Comparison of ENCODE assay signal across 23 cellular contexts in genomic region chr14:74480051-74480450, GRCh38. TPM values are rescaled to one million over a fixed set of nuclear protein-coding genes. Genes with fewer than 3 reads are reported as not detected.
DNase-seq lines count a peak whose midpoint lies in the region; ATAC-seq, FAIRE-seq and TF ChIP-seq lines count a peak whose summit lies in the region.
"Had no signal": no experiment of that assay in that cellular context is flagged by ENCODE, and none has a peak within 500 bp of the region (broad histone marks: within the 10 kb centered on the region; RNA-seq: fewer than 3 reads in every experiment).

No MANE protein-coding gene starts in this region.

- POLR2A ChIA-PET in Caco-2 (lab: Charles Lee) = interaction anchor here (0.6 kb wide), 1 partner anchor 80 kb away, joined by 3 read pairs; no protein-coding TSS in a partner anchor

- no peak overlapping the region for H3K27ac Mint-ChIP-seq in Caco-2 (ENCODE audit: unreplicated experiment)
- H3K27ac Mint-ChIP-seq in neural progenitor cell = no peak overlapping the region
- H3K27ac Mint-ChIP-seq: HFFc6 had no signal

- DNase-seq in Caco-2 = no peak
- no peak for DNase-seq in HTR-8/SVneo (ENCODE audit: insufficient read length, low spot score)
- no peak for DNase-seq in mammary epithelial cell
- DNase-seq in neural progenitor cell (ENCODE audit: low spot score) = no peak
- DNase-seq in caudate nucleus (lab: John Stamatoyannopoulos, UW) = no peak
- DNase-seq in mesenteric fat pad (ENCODE audit: low spot score) = no peak
- DNase-seq: BE2C, DMS 273 treated with DMSO at 0.1 percent for 48 hours, DMS79 treated with DMSO at 0.1 percent for 48 hours, H9, HFFc6, Kasumi-1, MG63, NCI-H1417, NCI-H1694 treated with DMSO at 0.1 percent for 48 hours, NCI-H774, SJCRH30 had no signal

- H2AFZ ChIP-seq in mammary epithelial cell (ENCODE audit: low read depth, low read length) (no peak overlapping the region), neural progenitor cell (replicated peaks) (no peak overlapping the region)

- no peaks in the 10 kb centered on the region for H3K27me3 ChIP-seq in Caco-2 (replicated peaks; ENCODE audit: control insufficient read depth, insufficient read depth, low read length)
- no peaks in the 10 kb centered on the region for H3K27me3 ChIP-seq in mammary epithelial cell (ENCODE audit: insufficient read depth, low read length)
- H3K27me3 ChIP-seq in neural progenitor cell = no peaks in the 10 kb centered on the region
- H3K27me3 ChIP-seq: MG63, SJCRH30 had no signal

- no peak overlapping the region for H3K9ac ChIP-seq in mammary epithelial cell (ENCODE audit: insufficient read depth, low read length)
- H3K9ac ChIP-seq in neural progenitor cell = no peak overlapping the region

- no peak overlapping the region for H3K27ac ChIP-seq in mammary epithelial cell (ENCODE audit: insufficient read depth, low read depth, low read length)
- H3K27ac ChIP-seq in neural progenitor cell = peak overlapping the region; percentile 23
- no peak overlapping the region for H3K27ac ChIP-seq in caudate nucleus (ENCODE audit: low read depth, low read length)
- H3K27ac ChIP-seq: SJCRH30 had no signal

- H3K4me2 ChIP-seq in mammary epithelial cell (ENCODE audit: insufficient read depth, low read depth, low read length) (no peak overlapping the region), neural progenitor cell (no peak overlapping the region)

- dilution Hi-C loops in mammary epithelial cell (cut with HindIII; ENCODE audit: low sequenced_read_pairs) = no loop called here

- TF ChIP-seq CTCF in Caco-2 (IDR thresholded peaks at IDR 0.05; ENCODE audit: insufficient read depth in 1 of 2, low read depth in 1 of 2, low read length in 1 of 2, severe bottlenecking in 1 of 2, unreplicated experiment in 1 of 2) (no peak), mammary epithelial cell (conservative IDR thresholded peaks at IDR 0.05 in 1 of 2, IDR thresholded peaks at IDR 0.05 in 1 of 2; ENCODE audit: extremely low read depth in 1 of 2, insufficient read depth in 1 of 2, low read depth in 1 of 2, low read length in 2 of 2) (no peak), neural progenitor cell (IDR thresholded peaks at IDR 0.05) (no peak)

- in situ Hi-C loops in mammary epithelial cell (cut with MboI; ENCODE audit: low sequenced_read_pairs in 2 of 2) = no loop called here

- no peaks in the 10 kb centered on the region; the same call in none of the 2 replicates for H3K36me3 ChIP-seq in Caco-2 (ENCODE audit: control insufficient read depth, insufficient read depth, low read length)
- H3K36me3 ChIP-seq in mammary epithelial cell (ENCODE audit: insufficient read depth, low read length) = peaks cover 34% of the 10 kb centered on the region
- no peaks in the 10 kb centered on the region for H3K36me3 ChIP-seq in neural progenitor cell
- H3K36me3 ChIP-seq: BE2C, MG63, SJCRH30 had no signal

- H3K4me1 ChIP-seq in Caco-2 (no peaks in the 10 kb centered on the region; the same call in 1 of the 2 replicates), mammary epithelial cell (ENCODE audit: insufficient read depth, low read length) (peaks cover 8% of the 10 kb centered on the region), neural progenitor cell (peaks cover 21% of the 10 kb centered on the region)
- H3K4me1 ChIP-seq: BE2C, SJCRH30 had no signal

- TSS peak; percentile 16 for BruUV-seq in Caco-2 (replicated peaks; lab: Mats Ljungman, UMichigan)
- TSS peak; percentile 63 for BruUV-seq in mammary epithelial cell (replicated peaks; lab: Mats Ljungman, UMichigan)

- H3K27me3 Mint-ChIP-seq in Caco-2 (ENCODE audit: insufficient read depth, unreplicated experiment) (no peaks in the 10 kb centered on the region), neural progenitor cell (ENCODE audit: insufficient read depth, low read depth) (no peaks in the 10 kb centered on the region)

- intact Hi-C loops in Caco-2 (cut with micrococcal nuclease; ENCODE audit: unreplicated experiment) (no loop called here), mammary epithelial cell (cut with micrococcal nuclease) (no loop called here)

- H3K79me2 ChIP-seq in mammary epithelial cell (ENCODE audit: insufficient read depth, low read length) = no peaks in the 10 kb centered on the region
- no peaks in the 10 kb centered on the region for H3K79me2 ChIP-seq in neural progenitor cell (ENCODE audit: low read depth)

- peaks cover 46% of the 10 kb centered on the region for H3K36me3 Mint-ChIP-seq in Caco-2 (ENCODE audit: insufficient read depth, unreplicated experiment)
- no peaks in the 10 kb centered on the region for H3K36me3 Mint-ChIP-seq in neural progenitor cell

- peaks cover 15% of the 10 kb centered on the region for H3F3A ChIP-seq in neural progenitor cell (ENCODE audit: low read depth)

- H3K9me3 ChIP-seq in Caco-2 (no peaks in the 10 kb centered on the region), mammary epithelial cell (replicated peaks; ENCODE audit: insufficient read depth, low read length) (no peaks in the 10 kb centered on the region), neural progenitor cell (ENCODE audit: low read depth) (no peaks in the 10 kb centered on the region)
- H3K9me3 ChIP-seq: BE2C, MG63, SJCRH30 had no signal

- H4K20me1 ChIP-seq in mammary epithelial cell (ENCODE audit: insufficient read depth, low read length) = no peaks in the 10 kb centered on the region
- H4K20me1 ChIP-seq in neural progenitor cell (ENCODE audit: low read depth) = no peaks in the 10 kb centered on the region

- FAIRE-seq in HTR-8/SVneo (lab: Jason Lieb, UNC) = peak; percentile 36
- FAIRE-seq: GM12878, RCC 7860 had no signal

- no peak for ATAC-seq in GM18870 (IDR thresholded peaks at IDR 0.05; ENCODE audit: unreplicated experiment)
- ATAC-seq: GM12878 had no signal

- WGBS in mammary epithelial cell (ENCODE audit: low coverage, missing lambda C conversion rate) = 60% methylated on average over 4 of the region's 4 CpGs

- H3K4me3 ChIP-seq in Caco-2 (ENCODE audit: low read depth, low read length) = no peak overlapping the region
- H3K4me3 ChIP-seq in mammary epithelial cell (replicated peaks in 1 of 3; ENCODE audit: insufficient read depth in 1 of 3, low read depth in 2 of 3, low read length in 3 of 3) = no peak overlapping the region
- no peak overlapping the region for H3K4me3 ChIP-seq in neural progenitor cell
- H3K4me3 ChIP-seq: GM12878, MG63, SJCRH30 had no signal

- H3K9me3 Mint-ChIP-seq in Caco-2 (ENCODE audit: unreplicated experiment) = no peaks in the 10 kb centered on the region
- H3K9me3 Mint-ChIP-seq in neural progenitor cell = no peaks in the 10 kb centered on the region
- H3K9me3 Mint-ChIP-seq: H9, HFFc6 had no signal

- CTCF ChIA-PET in Caco-2 (lab: Charles Lee) (no interaction called here), mammary epithelial cell (lab: Charles Lee; ENCODE audit: low non-redundant PET) (no interaction called here)

- H3K4me1 Mint-ChIP-seq in Caco-2 (ENCODE audit: low read depth, unreplicated experiment) (peaks cover 6% of the 10 kb centered on the region), neural progenitor cell (peaks cover 29% of the 10 kb centered on the region)

- H3K4me3 Mint-ChIP-seq in Caco-2 (ENCODE audit: unreplicated experiment) (no peak overlapping the region), neural progenitor cell (no peak overlapping the region)
- H3K4me3 Mint-ChIP-seq: HFFc6 had no signal

RNA-seq across cellular contexts. Expression of gene NPC2, which starts 13.1 kb away (rescaled TPM):
- total RNA-seq in Caco-2 (2022) (242 and 291 TPM in 2 replicates), mammary epithelial cell (100 to 1,000 TPM; 248 to 347 TPM), neural progenitor cell (ENCODE audit: low replicate concordance) (371 and 405 TPM in 2 replicates), mesenteric fat pad (290 TPM)
- polyA plus RNA-seq in mammary epithelial cell = 466 TPM
- 327 TPM for polyA minus RNA-seq in mammary epithelial cell

RNA-seq across cellular contexts. Expression of gene ISCA2, which starts 13.5 kb away (rescaled TPM):
- total RNA-seq in Caco-2 (2022) = 28.5 and 33.0 TPM in 2 replicates
- total RNA-seq in mammary epithelial cell = 10 to 100 TPM in 1 of 2 donors, 1 to 10 TPM in 1; 6.7 to 18.2 TPM
- 20.5 TPM for polyA plus RNA-seq in mammary epithelial cell
- not detected for polyA minus RNA-seq in mammary epithelial cell
- 45.5 and 47.0 TPM in 2 replicates for total RNA-seq in neural progenitor cell (ENCODE audit: low replicate concordance)
- total RNA-seq in mesenteric fat pad = 17.8 TPM

RNA-seq across cellular contexts. Expression of gene SYNDIG1L, which starts 54.0 kb away (rescaled TPM):
- 0.29 TPM in 1 of 2 replicates, not detected in the other for total RNA-seq in Caco-2 (2022)
- total RNA-seq in mammary epithelial cell = not detected
- polyA plus RNA-seq in mammary epithelial cell = not detected
- not detected for polyA minus RNA-seq in mammary epithelial cell
- 0.40 TPM in 1 of 2 replicates, not detected in the other for total RNA-seq in neural progenitor cell (ENCODE audit: low replicate concordance)
- total RNA-seq in mesenteric fat pad = not detected
- total RNA-seq: A673, GM12878, HFFc6, NCI-H460, OCI-LY7, SJCRH30 had no signal
